1 cellular context compared by ENCODE assay signal in the genomic region with DNA sequence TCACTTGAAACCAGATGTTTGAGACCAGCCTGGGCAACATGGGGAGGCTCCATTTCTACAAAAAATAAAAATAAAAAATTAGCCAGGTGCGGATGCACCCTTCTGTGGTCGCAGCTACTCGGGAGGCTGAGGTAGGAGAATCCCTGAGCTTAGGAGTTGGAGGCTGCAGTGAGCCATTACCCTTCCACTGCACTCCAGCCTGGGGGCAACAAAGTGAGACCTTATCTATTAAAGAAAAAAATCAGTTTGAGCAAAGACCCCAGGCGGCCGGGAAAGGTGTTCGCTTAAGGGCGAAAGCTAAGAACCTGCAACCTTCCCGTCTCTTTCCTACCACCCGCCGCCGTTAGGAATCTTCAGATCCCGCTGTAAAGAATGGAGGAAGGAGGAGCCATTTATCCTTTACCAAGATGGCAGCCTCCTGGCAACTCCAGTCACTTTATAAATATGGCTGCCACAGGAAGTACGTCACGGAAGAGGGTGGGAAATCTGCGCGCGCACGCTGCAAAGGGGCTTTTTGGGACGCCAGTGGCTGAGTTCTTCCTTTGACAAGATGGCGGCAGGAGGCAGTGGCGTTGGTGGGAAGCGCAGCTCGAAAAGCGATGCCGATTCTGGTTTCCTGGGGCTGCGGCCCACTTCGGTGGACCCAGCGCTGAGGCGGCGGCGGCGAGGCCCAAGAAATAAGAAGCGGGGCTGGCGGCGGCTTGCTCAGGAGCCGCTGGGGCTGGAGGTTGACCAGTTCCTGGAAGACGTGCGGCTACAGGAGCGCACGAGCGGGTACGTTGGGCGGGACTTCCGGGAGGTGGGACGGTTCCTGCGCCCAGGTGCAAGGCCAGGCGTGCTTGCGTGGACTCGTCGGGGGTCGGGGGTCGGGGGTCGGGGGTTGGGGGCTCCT.
TF ChIP-seq lines count a peak whose summit lies in the region.

Gene NOP53 (plus strand): TSS at position 537 of the 892 bp plus-strand sequence. CDS start 14 bp downstream, at position 551.

TF ChIP-seq in HepG2, 621 proteins besides CTCF, POLR2A, EP300 and RAD21 (continued from another document and continues in another):
- TF ChIP-seq HCFC1 (IDR thresholded peaks at IDR 0.05; ENCODE audit: low read depth, low read length) (peak; percentile 89), RBM39 (IDR thresholded peaks at IDR 0.05; ENCODE audit: low read depth, low read length, poor library complexity, severe bottlenecking) (peak; percentile 70), ZFYVE20 (CRISPR knock-in tag; IDR thresholded peaks at IDR 0.05; ENCODE audit: borderline replicate concordance, low read depth) (no peak), ZNF441 (CRISPR knock-in tag; IDR thresholded peaks at IDR 0.05; ENCODE audit: borderline replicate concordance) (peak; percentile 84), SMAD1 (CRISPR knock-in tag; IDR thresholded peaks at IDR 0.05; ENCODE audit: borderline replicate concordance, low read depth) (no peak), PHF21A (CRISPR knock-in tag; IDR thresholded peaks at IDR 0.05) (peak; percentile 59), FLYWCH1 (CRISPR knock-in tag; IDR thresholded peaks at IDR 0.05) (no peak), ATF7 (IDR thresholded peaks at IDR 0.05) (no peak), ATF7 (CRISPR knock-in tag; IDR thresholded peaks at IDR 0.05) (no peak), PHF20 (CRISPR knock-in tag; IDR thresholded peaks at IDR 0.05) (peak; percentile 88), ZNF317 (CRISPR knock-in tag; IDR thresholded peaks at IDR 0.05) (peak; percentile 33; the same call in 1 of the 2 replicates), TARDBP (CRISPR knock-in tag; IDR thresholded peaks at IDR 0.05) (peak; percentile 51), SPEN (CRISPR knock-in tag; IDR thresholded peaks at IDR 0.05; ENCODE audit: low read depth) (peak; percentile 83), GATA4 (IDR thresholded peaks at IDR 0.05; ENCODE audit: borderline replicate concordance, low read depth) (peak; percentile 26; the same call in 1 of the 2 replicates), ZBTB21 (CRISPR knock-in tag; IDR thresholded peaks at IDR 0.05) (peak; percentile 82), HNRNPUL1 (IDR thresholded peaks at IDR 0.05; ENCODE audit: low read depth, low read length) (no peak), ZSCAN9 (CRISPR knock-in tag; IDR thresholded peaks at IDR 0.05; ENCODE audit: borderline replicate concordance) (peak; percentile 78), RARA (CRISPR knock-in tag; IDR thresholded peaks at IDR 0.05) (peak; percentile 21; the same call in 1 of the 2 replicates), DR1 (CRISPR knock-in tag; IDR thresholded peaks at IDR 0.05) (peak; percentile 63; the same call in 1 of the 2 replicates), SALL2 (CRISPR knock-in tag; IDR thresholded peaks at IDR 0.05) (no peak), ZHX1 (CRISPR knock-in tag; IDR thresholded peaks at IDR 0.05; ENCODE audit: low read depth) (peak; percentile 84), HNF1B (CRISPR knock-in tag; IDR thresholded peaks at IDR 0.05) (peak; percentile 44; the same call in 1 of the 2 replicates), MIER2 (CRISPR knock-in tag; IDR thresholded peaks at IDR 0.05) (peak; percentile 83; the same call in 1 of the 2 replicates), KLF16 (CRISPR knock-in tag; IDR thresholded peaks at IDR 0.05) (peak in 1 of 2 experiments; percentile 81; a peak in 2 of 4 replicates), POLR2AphosphoS2 (IDR thresholded peaks at IDR 0.05; ENCODE audit: low read depth, low read length) (no peak), ZNF430 (CRISPR knock-in tag; IDR thresholded peaks at IDR 0.05) (0 out of 2 replicates have a peak, but pooled peaks have one; percentile 61), KLF11 (CRISPR knock-in tag; IDR thresholded peaks at IDR 0.05) (peak; percentile 40; the same call in 1 of the 2 replicates), ZNF660 (CRISPR knock-in tag; IDR thresholded peaks at IDR 0.05; ENCODE audit: borderline replicate concordance, low read depth) (no peak), GPN1 (CRISPR knock-in tag; IDR thresholded peaks at IDR 0.05; ENCODE audit: borderline replicate concordance) (no peak), ZBTB34 (CRISPR knock-in tag; IDR thresholded peaks at IDR 0.05) (no peak), ZNF766 (CRISPR knock-in tag; IDR thresholded peaks at IDR 0.05; ENCODE audit: borderline replicate concordance) (no peak; the same call in 1 of the 2 replicates), ZNF557 (CRISPR knock-in tag; IDR thresholded peaks at IDR 0.05) (0 out of 2 replicates have a peak, but pooled peaks have one; percentile 45), ARHGAP35 (CRISPR knock-in tag; IDR thresholded peaks at IDR 0.05; ENCODE audit: borderline replicate concordance) (0 out of 2 replicates have a peak, but pooled peaks have one; percentile 46), HNRNPLL (IDR thresholded peaks at IDR 0.05; ENCODE audit: low read depth, low read length, poor library complexity, severe bottlenecking) (peak; percentile 64), ZNF33A (CRISPR knock-in tag; IDR thresholded peaks at IDR 0.05; ENCODE audit: borderline replicate concordance) (0 out of 2 replicates have a peak, but pooled peaks have one; percentile 42), FOXM1 (CRISPR knock-in tag; IDR thresholded peaks at IDR 0.05) (no peak), NFE2L2 (IDR thresholded peaks at IDR 0.05; ENCODE audit: low read length) (no peak), ZNF672 (CRISPR knock-in tag; IDR thresholded peaks at IDR 0.05) (no peak), MTA3 (CRISPR knock-in tag; IDR thresholded peaks at IDR 0.05) (no peak), NAIF1 (CRISPR knock-in tag; IDR thresholded peaks at IDR 0.05; ENCODE audit: borderline replicate concordance) (peak; percentile 46; the same call in 1 of the 2 replicates), ZNF678 (CRISPR knock-in tag; IDR thresholded peaks at IDR 0.05) (no peak), MXI1 (IDR thresholded peaks at IDR 0.05; ENCODE audit: borderline replicate concordance, low read depth, low read length) (peak; percentile 36; the same call in 1 of the 3 replicates)
- TF ChIP-seq, protein P1, sequence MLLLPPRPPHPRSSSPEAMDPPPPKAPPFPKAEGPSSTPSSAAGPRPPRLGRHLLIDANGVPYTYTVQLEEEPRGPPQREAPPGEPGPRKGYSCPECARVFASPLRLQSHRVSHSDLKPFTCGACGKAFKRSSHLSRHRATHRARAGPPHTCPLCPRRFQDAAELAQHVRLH (CRISPR knock-in tag; IDR thresholded peaks at IDR 0.05; ENCODE audit: borderline replicate concordance, low read depth) = peak; percentile 78; the same call in 1 of the 2 replicates
- TF ChIP-seq, protein P2, sequence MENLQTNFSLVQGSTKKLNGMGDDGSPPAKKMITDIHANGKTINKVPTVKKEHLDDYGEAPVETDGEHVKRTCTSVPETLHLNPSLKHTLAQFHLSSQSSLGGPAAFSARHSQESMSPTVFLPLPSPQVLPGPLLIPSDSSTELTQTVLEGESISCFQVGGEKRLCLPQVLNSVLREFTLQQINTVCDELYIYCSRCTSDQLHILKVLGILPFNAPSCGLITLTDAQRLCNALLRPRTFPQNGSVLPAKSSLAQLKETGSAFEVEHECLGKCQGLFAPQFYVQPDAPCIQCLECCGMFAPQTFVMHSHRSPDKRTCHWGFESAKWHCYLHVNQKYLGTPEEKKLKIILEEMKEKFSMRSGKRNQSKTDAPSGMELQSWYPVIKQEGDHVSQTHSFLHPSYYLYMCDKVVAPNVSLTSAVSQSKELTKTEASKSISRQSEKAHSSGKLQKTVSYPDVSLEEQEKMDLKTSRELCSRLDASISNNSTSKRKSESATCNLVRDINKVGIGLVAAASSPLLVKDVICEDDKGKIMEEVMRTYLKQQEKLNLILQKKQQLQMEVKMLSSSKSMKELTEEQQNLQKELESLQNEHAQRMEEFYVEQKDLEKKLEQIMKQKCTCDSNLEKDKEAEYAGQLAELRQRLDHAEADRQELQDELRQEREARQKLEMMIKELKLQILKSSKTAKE (CRISPR knock-in tag; IDR thresholded peaks at IDR 0.05; ENCODE audit: borderline replicate concordance) = no peak
- TF ChIP-seq, protein P3, sequence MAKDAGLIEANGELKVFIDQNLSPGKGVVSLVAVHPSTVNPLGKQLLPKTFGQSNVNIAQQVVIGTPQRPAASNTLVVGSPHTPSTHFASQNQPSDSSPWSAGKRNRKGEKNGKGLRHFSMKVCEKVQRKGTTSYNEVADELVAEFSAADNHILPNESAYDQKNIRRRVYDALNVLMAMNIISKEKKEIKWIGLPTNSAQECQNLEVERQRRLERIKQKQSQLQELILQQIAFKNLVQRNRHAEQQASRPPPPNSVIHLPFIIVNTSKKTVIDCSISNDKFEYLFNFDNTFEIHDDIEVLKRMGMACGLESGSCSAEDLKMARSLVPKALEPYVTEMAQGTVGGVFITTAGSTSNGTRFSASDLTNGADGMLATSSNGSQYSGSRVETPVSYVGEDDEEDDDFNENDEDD (CRISPR knock-in tag; IDR thresholded peaks at IDR 0.05; ENCODE audit: borderline replicate concordance) = 0 out of 2 replicates have a peak, but pooled peaks have one; percentile 53
- TF ChIP-seq, protein P4, sequence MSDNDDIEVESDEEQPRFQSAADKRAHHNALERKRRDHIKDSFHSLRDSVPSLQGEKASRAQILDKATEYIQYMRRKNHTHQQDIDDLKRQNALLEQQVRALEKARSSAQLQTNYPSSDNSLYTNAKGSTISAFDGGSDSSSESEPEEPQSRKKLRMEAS (IDR thresholded peaks at IDR 0.05) = peak; percentile 76
- TF ChIP-seq, protein P5, sequence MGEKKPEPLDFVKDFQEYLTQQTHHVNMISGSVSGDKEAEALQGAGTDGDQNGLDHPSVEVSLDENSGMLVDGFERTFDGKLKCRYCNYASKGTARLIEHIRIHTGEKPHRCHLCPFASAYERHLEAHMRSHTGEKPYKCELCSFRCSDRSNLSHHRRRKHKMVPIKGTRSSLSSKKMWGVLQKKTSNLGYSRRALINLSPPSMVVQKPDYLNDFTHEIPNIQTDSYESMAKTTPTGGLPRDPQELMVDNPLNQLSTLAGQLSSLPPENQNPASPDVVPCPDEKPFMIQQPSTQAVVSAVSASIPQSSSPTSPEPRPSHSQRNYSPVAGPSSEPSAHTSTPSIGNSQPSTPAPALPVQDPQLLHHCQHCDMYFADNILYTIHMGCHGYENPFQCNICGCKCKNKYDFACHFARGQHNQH (CRISPR knock-in tag; IDR thresholded peaks at IDR 0.05) = peak; percentile 51; the same call in 1 of the 2 replicates
- TF ChIP-seq, protein P6, sequence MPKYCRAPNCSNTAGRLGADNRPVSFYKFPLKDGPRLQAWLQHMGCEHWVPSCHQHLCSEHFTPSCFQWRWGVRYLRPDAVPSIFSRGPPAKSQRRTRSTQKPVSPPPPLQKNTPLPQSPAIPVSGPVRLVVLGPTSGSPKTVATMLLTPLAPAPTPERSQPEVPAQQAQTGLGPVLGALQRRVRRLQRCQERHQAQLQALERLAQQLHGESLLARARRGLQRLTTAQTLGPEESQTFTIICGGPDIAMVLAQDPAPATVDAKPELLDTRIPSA (CRISPR knock-in tag; IDR thresholded peaks at IDR 0.05; ENCODE audit: borderline replicate concordance) = no peak
